Comparison of ENCODE assay signal across 8 cellular contexts in the genomic region with DNA sequence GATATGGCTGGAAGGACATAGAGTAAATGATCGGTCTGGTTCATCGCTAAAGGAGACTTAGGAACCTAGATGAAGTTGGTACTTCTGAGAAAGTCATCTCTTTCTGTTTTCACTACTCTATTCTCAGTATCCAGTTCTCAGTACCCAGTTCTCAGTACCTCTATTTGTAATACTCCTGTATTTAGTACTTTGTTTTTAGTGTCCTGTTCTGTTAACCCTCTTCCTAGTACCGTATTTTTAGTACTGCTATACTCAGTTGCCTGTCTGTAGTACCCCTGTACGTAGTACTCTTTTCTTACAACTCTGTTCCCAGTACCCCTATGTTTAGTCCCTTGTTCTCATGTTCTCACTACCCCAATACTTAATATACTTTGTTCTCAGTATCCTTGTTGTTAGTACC. TPM values are rescaled to one million over a fixed set of nuclear protein-coding genes. Genes with fewer than 3 reads are reported as not detected.
DNase-seq lines count a peak whose midpoint lies in the region; ATAC-seq lines count a peak whose summit lies in the region.

No MANE protein-coding gene starts in this region.

- whole genome bisulfite sequencing in right cardiac atrium = 61% methylated on average over 4 of the region's 4 CpGs
- 80% methylated on average over 4 of the region's 4 CpGs for WGBS in thymus

- peak overlapping the region; percentile 95 for H3K27ac Mint-ChIP-seq in activated T-cell treated with anti-CD3 and anti-CD28 coated beads, Interleukin-2, amount 50 U/mL, for 24 hours

- H3K9me3 ChIP-seq in SK-N-MC (ENCODE audit: low read depth, low read length) = no peaks in the 10 kb centered on the region
- H3K9me3 ChIP-seq in right cardiac atrium (ENCODE audit: control insufficient read depth, low read length) = no peaks in the 10 kb centered on the region
- no peaks in the 10 kb centered on the region for H3K9me3 ChIP-seq in thymus (ENCODE audit: control insufficient read depth)

- peak; percentile 57 for ATAC-seq in HG02938 (IDR thresholded peaks at IDR 0.05; ENCODE audit: unreplicated experiment)
- ATAC-seq in right cardiac atrium = no peak
- ATAC-seq in esophagus mucosa = no peak

- H3K27me3 ChIP-seq in right cardiac atrium (ENCODE audit: control insufficient read depth, insufficient read depth) (no peaks in the 10 kb centered on the region), thymus (ENCODE audit: control insufficient read depth, insufficient read depth) (no peaks in the 10 kb centered on the region)

- H3K27ac ChIP-seq in SK-N-MC = peak overlapping the region; percentile 4; the same call in 1 of the 2 replicates
- no peak overlapping the region for H3K27ac ChIP-seq in right cardiac atrium (ENCODE audit: low read length)
- no peak overlapping the region for H3K27ac ChIP-seq in thymus (ENCODE audit: low read depth)

- H3K4me1 Mint-ChIP-seq in activated T-cell treated with anti-CD3 and anti-CD28 coated beads, Interleukin-2, amount 50 U/mL, for 24 hours (ENCODE audit: low read depth) = peaks cover 64% of the 10 kb centered on the region

- intact Hi-C loops in right cardiac atrium (cut with DNase I) = no loop called here

- peaks cover 50% of the 10 kb centered on the region for H3K36me3 Mint-ChIP-seq in activated T-cell treated with anti-CD3 and anti-CD28 coated beads, Interleukin-2, amount 50 U/mL, for 24 hours (ENCODE audit: low read depth)

- H3K4me1 ChIP-seq in right cardiac atrium (ENCODE audit: control insufficient read depth, insufficient read depth, low read length) (no peaks in the 10 kb centered on the region), thymus (ENCODE audit: control insufficient read depth, insufficient read depth, low read length) (peaks cover 13% of the 10 kb centered on the region)

- H3K4me3 ChIP-seq in SK-N-MC (peak overlapping the region; percentile 86), right cardiac atrium (ENCODE audit: low read length) (peak overlapping the region; percentile 85), thymus (ENCODE audit: low read length) (peak overlapping the region; percentile 91)

- peaks cover 6% of the 10 kb centered on the region for H3K27me3 Mint-ChIP-seq in activated T-cell treated with anti-CD3 and anti-CD28 coated beads, Interleukin-2, amount 50 U/mL, for 24 hours

- DNase-seq in activated T-cell treated with anti-CD3 and anti-CD28 coated beads, Interleukin-2, amount 50 U/mL, for 24 hours = no peak
- DNase-seq in activated T-cell treated with anti-CD3 and anti-CD28 coated beads, Interleukin-2, amount 50 U/mL, for 1 hour = no peak
- DNase-seq in SK-N-MC (ENCODE audit: low read depth, low spot score) = no peak
- DNase-seq in right cardiac atrium = no peak
- no peak for DNase-seq in activated gamma-delta T cell (lab: John Stamatoyannopoulos, UW)

- H3K9me3 Mint-ChIP-seq in activated T-cell treated with anti-CD3 and anti-CD28 coated beads, Interleukin-2, amount 50 U/mL, for 24 hours = no peaks in the 10 kb centered on the region

- peaks cover 36% of the 10 kb centered on the region for H3K36me3 ChIP-seq in SK-N-MC (ENCODE audit: insufficient read depth, low read length)
- no peaks in the 10 kb centered on the region for H3K36me3 ChIP-seq in thymus (ENCODE audit: control insufficient read depth, insufficient read depth)

- H3K4me3 Mint-ChIP-seq in activated T-cell treated with anti-CD3 and anti-CD28 coated beads, Interleukin-2, amount 50 U/mL, for 24 hours = peak overlapping the region; percentile 92

- peak overlapping the region; percentile 94 for H3K9ac ChIP-seq in SK-N-MC (ENCODE audit: insufficient read length)

RNA-seq across cellular contexts. Expression of gene RFXAP, which starts 1.2 kb away (rescaled TPM):
- 1 to 10 TPM; 2.9 to 4.6 (median 4.1) TPM for total RNA-seq in right cardiac atrium
- 2.2 TPM for polyA plus RNA-seq in right cardiac atrium
- 9.1 TPM for polyA plus RNA-seq in thymus
- total RNA-seq in esophagus mucosa = 2.6 TPM
